7 cellular contexts compared by ENCODE assay signal in genomic region chr17:31704483-31704882, GRCh38.
"Had no signal": no experiment of that assay in that cellular context is flagged by ENCODE, and none has a peak within 500 bp of the region (broad histone marks: within the 10 kb centered on the region; RNA-seq: fewer than 3 reads in every experiment).

No MANE protein-coding gene starts in this region.

- H3K27ac Mint-ChIP-seq: GM23338, H9, HFFc6, IgD-negative memory B cell had no signal

- DNase-seq: H9, HCEC 1CT, HFFc6, KBM-7 had no signal

- ATAC-seq: GM23338, HepG2 had no signal

- H3K4me3 Mint-ChIP-seq: GM23338, H9, HFFc6, IgD-negative memory B cell had no signal

- H3K4me1 Mint-ChIP-seq: GM23338, H9 had no signal

- H3K9me3 Mint-ChIP-seq: GM23338, HFFc6 had no signal
